Comparison of ENCODE assay signal across 9 cellular contexts in genomic region chrX:150690126-150690525, GRCh38. TPM values are rescaled to one million over a fixed set of nuclear protein-coding genes. Genes with fewer than 3 reads are reported as not detected.
A peak's percentile ranks its signal among the peaks of the same experiment; 100 is the strongest.
DNase-seq lines count a peak whose midpoint lies in the region; ATAC-seq and TF ChIP-seq lines count a peak whose summit lies in the region.
"Had no signal": no experiment of that assay in that cellular context is flagged by ENCODE, and none has a peak within 500 bp of the region (broad histone marks: within the 10 kb centered on the region; RNA-seq: fewer than 3 reads in every experiment).

No MANE protein-coding gene starts in this region.

- CTCF ChIA-PET in CD4-positive, alpha-beta memory T cell (lab: Charles Lee; ENCODE audit: partially characterized antibody) = interaction anchor here (1.5 to 1.6 kb wide), 2 partner anchors 12 to 13 kb away, joined by 3 to 6 read pairs; no protein-coding TSS in a partner anchor

- H3K4me1 Mint-ChIP-seq in CD4-positive, alpha-beta memory T cell = peaks cover 19 to 56% (median 42%) of the 10 kb centered on the region in 4 donors
- peaks cover 19% of the 10 kb centered on the region for H3K4me1 Mint-ChIP-seq in nephron progenitor cell

- H3K27ac Mint-ChIP-seq in CD4-positive, alpha-beta memory T cell = peak overlapping the region in 6 of 7 donors; percentile 26 to 99 (median 60)
- H3K27ac Mint-ChIP-seq in nephron progenitor cell = no peak overlapping the region

- no peak for DNase-seq in CD4-positive, alpha-beta memory T cell
- DNase-seq in HT1080 (ENCODE audit: low read depth) (peak; percentile 95), kidney tubule cell (ENCODE audit: low spot score) (peak; percentile 93), ureter (ENCODE audit: low spot score) (no peak), nephron progenitor cell (no peak)
- peak; percentile 12 for DNase-seq in activated naive CD4-positive, alpha-beta T cell treated with anti-CD3 and anti-CD28 coated beads, Interleukin-2, amount 50 U/mL, for 16 hours

- no peak overlapping the region for H3K4me3 ChIP-seq in CD4-positive, alpha-beta memory T cell (ENCODE audit: low read length in 2 of 2)
- H3K4me3 ChIP-seq: ascending aorta had no signal

- no peak overlapping the region for H3K27ac ChIP-seq in CD4-positive, alpha-beta memory T cell (ENCODE audit: low read depth, low read length)
- H3K27ac ChIP-seq: ascending aorta had no signal

- no peaks in the 10 kb centered on the region for H3K36me3 ChIP-seq in CD4-positive, alpha-beta memory T cell (ENCODE audit: insufficient read depth, low read length)
- H3K36me3 ChIP-seq: ascending aorta had no signal

- intact Hi-C loops in CD4-positive, alpha-beta memory T cell (cut with micrococcal nuclease) = loop anchor here (5.0 kb wide), 1 partner anchor 328 kb away; the partner anchor contains the start of gene MAMLD1

- TF ChIP-seq CTCF in nephron progenitor cell (IDR thresholded peaks at IDR 0.05) = no peak

- ATAC-seq in GM19397 (IDR thresholded peaks at IDR 0.05; ENCODE audit: unreplicated experiment) (no peak), GM18519 (IDR thresholded peaks at IDR 0.05; ENCODE audit: low FRiP score, unreplicated experiment) (no peak)

- H3K4me3 Mint-ChIP-seq in CD4-positive, alpha-beta memory T cell = no peak overlapping the region
- H3K4me3 Mint-ChIP-seq in nephron progenitor cell = no peak overlapping the region

- POLR2A ChIA-PET in CD4-positive, alpha-beta memory T cell (lab: Charles Lee; ENCODE audit: partially characterized antibody) = no interaction called here

- H3K9me3 ChIP-seq in CD4-positive, alpha-beta memory T cell (ENCODE audit: control insufficient read depth in 1 of 2, low read length in 2 of 2) = no peaks in the 10 kb centered on the region
- H3K9me3 ChIP-seq: ascending aorta had no signal

- H3K36me3 Mint-ChIP-seq in CD4-positive, alpha-beta memory T cell = peaks cover 0 to 7% of the 10 kb centered on the region in 2 donors
- H3K36me3 Mint-ChIP-seq in nephron progenitor cell (ENCODE audit: low read depth) = peaks cover 10% of the 10 kb centered on the region

- peaks cover 55% of the 10 kb centered on the region for H3K4me1 ChIP-seq in CD4-positive, alpha-beta memory T cell (ENCODE audit: insufficient read depth, low read length)
- H3K4me1 ChIP-seq: ascending aorta had no signal

- H3K9me3 Mint-ChIP-seq in CD4-positive, alpha-beta memory T cell = no peaks in the 10 kb centered on the region
- H3K9me3 Mint-ChIP-seq in nephron progenitor cell = peaks cover 62% of the 10 kb centered on the region

- no peaks in the 10 kb centered on the region for H3K27me3 Mint-ChIP-seq in CD4-positive, alpha-beta memory T cell
- H3K27me3 Mint-ChIP-seq in nephron progenitor cell (ENCODE audit: low read depth, poor library complexity) = no peaks in the 10 kb centered on the region

- no peaks in the 10 kb centered on the region for H3K27me3 ChIP-seq in CD4-positive, alpha-beta memory T cell (ENCODE audit: insufficient read depth, low read length)
- H3K27me3 ChIP-seq: ascending aorta had no signal

RNA-seq across cellular contexts. Expression of gene MTMR1, which starts 3.1 kb away (rescaled TPM):
- total RNA-seq in CD4-positive, alpha-beta memory T cell = 10 to 100 TPM; 31.5 to 37.6 TPM
- polyA plus RNA-seq in CD4-positive, alpha-beta memory T cell = 10 to 100 TPM; 15.1 to 27.6 TPM
- total RNA-seq in HT1080 (2014; rRNA removed; shearing (Covaris generic)) = 6.5 and 10.7 TPM in 2 replicates
- polyA plus RNA-seq in HT1080 (2015; cell fraction: cytosol; rRNA removed) = 5.4 and 6.0 TPM in 2 replicates
- 6.6 and 8.0 TPM in 2 replicates for polyA plus RNA-seq in HT1080 (2015; cell fraction: nucleus; rRNA removed)
- total RNA-seq in ureter = 48.1 TPM

Comparison
In these comparisons a context has a peak if more than half of its experiments do, and no peak if none do; other contexts are left out.
1. DNase-seq: peak in HT1080 (single experiment), activated naive CD4-positive, alpha-beta T cell treated with anti-CD3 and anti-CD28 coated beads, Interleukin-2, amount 50 U/mL, for 16 hours (single experiment) and kidney tubule cell (single experiment); none in CD4-positive, alpha-beta memory T cell (0 of 5), ureter (single experiment) and nephron progenitor cell (single experiment).